ENCODE assay signal across 12 cellular contexts in the genomic region with DNA sequence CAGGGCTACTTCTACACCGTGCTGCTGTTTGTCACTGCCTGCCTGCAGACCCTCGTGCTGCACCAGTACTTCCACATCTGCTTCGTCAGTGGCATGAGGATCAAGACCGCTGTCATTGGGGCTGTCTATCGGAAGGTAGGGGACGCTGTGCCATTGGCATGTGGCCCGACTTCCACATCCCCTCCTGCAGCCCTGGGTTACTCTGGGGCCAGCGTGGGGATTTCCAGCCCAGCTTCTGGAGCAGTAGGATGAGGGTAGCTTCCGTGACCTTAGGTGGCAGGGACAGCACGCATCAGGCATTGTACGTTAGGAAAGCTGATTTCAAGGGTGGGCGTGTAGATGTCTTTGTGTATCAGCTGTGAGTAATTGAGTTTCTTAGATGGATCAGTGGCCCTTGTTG.
A peak's percentile ranks its signal among the peaks of the same experiment; 100 is the strongest.
DNase-seq lines count a peak whose midpoint lies in the region; ATAC-seq and TF ChIP-seq lines count a peak whose summit lies in the region.
"Had no signal": no experiment of that assay in that cellular context is flagged by ENCODE, and none has a peak within 500 bp of the region (broad histone marks: within the 10 kb centered on the region; RNA-seq: fewer than 3 reads in every experiment).

No MANE protein-coding gene starts in this region.

- in situ Hi-C loops in HAP-1 (cut with MboI; ENCODE audit: low sequenced_read_pairs): no loop called here

- H3K36me3 Mint-ChIP-seq in H9 (ENCODE audit: insufficient read depth in 1 of 3, low read depth in 3 of 3) (peaks cover 37 to 82% (median 77%) of the 10 kb centered on the region in 3 experiments; a peak in 6 of 7 replicates), natural killer cell (peaks cover 11% of the 10 kb centered on the region)
- H3K36me3 Mint-ChIP-seq in activated T-cell treated with anti-CD3 and anti-CD28 coated beads, Interleukin-2, amount 50 U/mL, for 4 hours (ENCODE audit: insufficient read depth): peaks cover 47% of the 10 kb centered on the region

- H3K23me2 ChIP-seq in H9 (ENCODE audit: insufficient read length, low read depth, low read length, poor library complexity, severe bottlenecking): no peaks in the 10 kb centered on the region

- intact Hi-C loops in natural killer cell (cut with micrococcal nuclease): no loop called here

- no peak overlapping the region for H2BK20ac ChIP-seq in H9 (ENCODE audit: low read depth, low read length, poor library complexity, severe bottlenecking)

- H3K4me3 Mint-ChIP-seq in H9 (no peak overlapping the region), natural killer cell (no peak overlapping the region)
- H3K4me3 Mint-ChIP-seq in activated T-cell treated with anti-CD3 and anti-CD28 coated beads, Interleukin-2, amount 50 U/mL, for 4 hours: no peak overlapping the region
- H3K4me3 Mint-ChIP-seq: dendritic cell treated with granulocyte-macrophage colony-stimulating factor and Interleukin-4, amounts not matched to agents 40 ng/mL and 50 ng/mL, for 4 days; T-cell had no signal

- ATAC-seq in activated T-cell treated with anti-CD3 and anti-CD28 coated beads, Interleukin-2, amount 50 U/mL, for 4 hours: no peak
- ATAC-seq in natural killer cell (no peak), GM21367 (IDR thresholded peaks at IDR 0.05; ENCODE audit: unreplicated experiment) (no peak), HG02588 (IDR thresholded peaks at IDR 0.05; ENCODE audit: unreplicated experiment) (no peak)
- ATAC-seq: T-cell had no signal

- H4K8ac ChIP-seq in H9 (replicated peaks; ENCODE audit: insufficient read length, low read depth, low read length): no peak overlapping the region

- no peak overlapping the region for H3K14ac ChIP-seq in H9 (ENCODE audit: insufficient read depth, low read length)

- no peaks in the 10 kb centered on the region for H3K79me1 ChIP-seq in H9 (ENCODE audit: insufficient read depth, low read depth, low read length, poor library complexity, severe bottlenecking)

- H3K27ac Mint-ChIP-seq in H9: peak overlapping the region in 2 of 3 experiments; percentile 79 to 86; a peak in 4 of 7 replicates
- H3K27ac Mint-ChIP-seq in natural killer cell: no peak overlapping the region
- H3K27ac Mint-ChIP-seq: dendritic cell treated with granulocyte-macrophage colony-stimulating factor and Interleukin-4, amounts not matched to agents 40 ng/mL and 50 ng/mL, for 4 days had no signal

- H3K9ac ChIP-seq in H9 (ENCODE audit: extremely low read depth, insufficient read length, low read length): no peak overlapping the region

- no CpG with 5 or more reads among the region's 12 CpGs for WGBS in H9 (ENCODE audit: extremely low coverage, insufficient read length, low lambda C conversion rate)

- H3K27me3 Mint-ChIP-seq in H9 (ENCODE audit: low read depth) (no peaks in the 10 kb centered on the region), natural killer cell (ENCODE audit: low read depth in 2 of 2) (no peaks in the 10 kb centered on the region)
- H3K27me3 Mint-ChIP-seq in activated T-cell treated with anti-CD3 and anti-CD28 coated beads, Interleukin-2, amount 50 U/mL, for 4 hours (ENCODE audit: low read depth): no peaks in the 10 kb centered on the region
- H3K27me3 Mint-ChIP-seq: dendritic cell treated with granulocyte-macrophage colony-stimulating factor and Interleukin-4, amounts not matched to agents 40 ng/mL and 50 ng/mL, for 4 days; T-cell had no signal

- TF ChIP-seq CTCF in H9 (conservative IDR thresholded peaks at IDR 0.05) (peak; percentile 65), natural killer cell (IDR thresholded peaks at IDR 0.05) (peak; percentile 17)

- DNase-seq in NCI-H510A treated with DMSO at 0.1 percent for 48 hours (lab: John Stamatoyannopoulos, UW) (peak; percentile 19), NCI-H510A (lab: John Stamatoyannopoulos, UW) (no peak), H9 (peak; percentile 71), natural killer cell (no peak), HAP-1 (ENCODE audit: low spot score in 2 of 2) (no peak)
- DNase-seq in activated T-cell treated with anti-CD3 and anti-CD28 coated beads, Interleukin-2, amount 50 U/mL, for 4 hours: peak; percentile 11
- DNase-seq: NCI-H446, substantia nigra had no signal

- H2AK5ac ChIP-seq in H9 (ENCODE audit: insufficient read length, low read length): no peak overlapping the region

- H2BK12ac ChIP-seq in H9 (ENCODE audit: insufficient read length, low read depth, low read length): no peak overlapping the region

- no peaks in the 10 kb centered on the region for H4K20me1 ChIP-seq in H9 (ENCODE audit: control insufficient read depth, insufficient read depth, insufficient read length)

- H3K9me3 Mint-ChIP-seq in H9 (no peaks in the 10 kb centered on the region), natural killer cell (no peaks in the 10 kb centered on the region)
- H3K9me3 Mint-ChIP-seq in activated T-cell treated with anti-CD3 and anti-CD28 coated beads, Interleukin-2, amount 50 U/mL, for 4 hours: no peaks in the 10 kb centered on the region
- H3K9me3 Mint-ChIP-seq: dendritic cell treated with granulocyte-macrophage colony-stimulating factor and Interleukin-4, amounts not matched to agents 40 ng/mL and 50 ng/mL, for 4 days; T-cell had no signal

- H2AFZ ChIP-seq in H9 (ENCODE audit: low read length): no peak overlapping the region

- H3K23ac ChIP-seq in H9 (ENCODE audit: insufficient read length, low read depth, low read length): no peak overlapping the region

- peaks cover 7 to 8% of the 10 kb centered on the region in 2 experiments for H3K4me1 Mint-ChIP-seq in H9
- peaks cover 9% of the 10 kb centered on the region for H3K4me1 Mint-ChIP-seq in activated T-cell treated with anti-CD3 and anti-CD28 coated beads, Interleukin-2, amount 50 U/mL, for 4 hours (ENCODE audit: low read depth)
- H3K4me1 Mint-ChIP-seq in natural killer cell: no peaks in the 10 kb centered on the region

- no peak overlapping the region for H3T11ph ChIP-seq in H9 (ENCODE audit: low read length)

- H2BK5ac ChIP-seq in H9 (ENCODE audit: insufficient read length, low read length): no peak overlapping the region

- no peak overlapping the region for H3K4me2 ChIP-seq in H9 (ENCODE audit: insufficient read depth, insufficient read length, low read length)

- H2BK120ac ChIP-seq in H9 (ENCODE audit: low read depth, low read length, poor library complexity, severe bottlenecking): no peak overlapping the region

- no peak overlapping the region for H4K91ac ChIP-seq in H9 (ENCODE audit: insufficient read length, low read depth, low read length)

- H2BK15ac ChIP-seq in H9 (ENCODE audit: low read depth, low read length): no peak overlapping the region

- no peak overlapping the region for H3K27ac ChIP-seq in H9 (ENCODE audit: insufficient read length, low read depth, low read length)

- H3K27me3 ChIP-seq in H9 (ENCODE audit: insufficient read depth, low read length) (no peaks in the 10 kb centered on the region), HAP-1 (ENCODE audit: low read depth) (no peaks in the 10 kb centered on the region)

- no peak overlapping the region for H3K4me3 ChIP-seq in HAP-1

- H4K5ac ChIP-seq in H9 (ENCODE audit: insufficient read length, low read depth, low read length): no peak overlapping the region

- H3K36me3 ChIP-seq in HAP-1 (replicated peaks): peaks cover 65% of the 10 kb centered on the region

- H3K4ac ChIP-seq in H9 (ENCODE audit: low read depth, low read length): no peak overlapping the region

- no peaks in the 10 kb centered on the region for H3K9me3 ChIP-seq in H9 (ENCODE audit: control insufficient read depth, low read depth, low read length)
- H3K9me3 ChIP-seq in HAP-1: no peaks in the 10 kb centered on the region

- H3K79me2 ChIP-seq in H9 (ENCODE audit: insufficient read depth, low read length): no peaks in the 10 kb centered on the region

- no peak overlapping the region for H3K56ac ChIP-seq in H9 (ENCODE audit: insufficient read length, low read depth, low read length)

- H3K18ac ChIP-seq in H9 (ENCODE audit: insufficient read length, low read depth, low read length): no peak overlapping the region

- H3K4me1 ChIP-seq in H9 (ENCODE audit: insufficient read depth, low read length) (peaks cover 3% of the 10 kb centered on the region; the same call in 1 of the 2 replicates), HAP-1 (no peaks in the 10 kb centered on the region)

Comparison
In these comparisons a context has a peak if more than half of its experiments do, and no peak if none do; other contexts are left out.
1. DNase-seq: peak in NCI-H510A treated with DMSO at 0.1 percent for 48 hours (single experiment), H9 (single experiment) and activated T-cell treated with anti-CD3 and anti-CD28 coated beads, Interleukin-2, amount 50 U/mL, for 4 hours (single experiment); none in NCI-H510A (single experiment), natural killer cell (single experiment) and HAP-1 (0 of 2).
2. H3K27ac Mint-ChIP-seq: peak in H9 (2 of 3); none in natural killer cell (0 of 2).